ENCODE assay signal across 20 cellular contexts in the genomic region with DNA sequence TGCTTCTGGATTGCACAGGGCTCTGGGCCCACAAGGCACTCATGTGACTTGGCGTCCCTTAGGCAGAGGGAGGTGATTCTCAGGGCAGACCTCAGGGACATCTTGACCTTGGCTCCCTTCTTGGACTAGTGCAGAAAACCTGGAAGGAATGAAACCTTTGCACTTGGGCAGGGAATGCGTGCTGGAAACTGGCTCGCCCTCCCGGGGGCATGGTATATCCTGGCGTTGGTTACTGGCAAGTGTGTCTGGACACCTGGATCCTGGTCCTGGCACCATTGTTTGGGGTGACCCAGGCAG.
"Had no signal": no experiment of that assay in that cellular context is flagged by ENCODE, and none has a peak within 500 bp of the region (broad histone marks: within the 10 kb centered on the region; RNA-seq: fewer than 3 reads in every experiment).

No MANE protein-coding gene starts in this region.

- FAIRE-seq: colon, keratinocyte had no signal

- H3K27ac ChIP-seq: cardiac muscle cell, hepatocyte, right lobe of liver had no signal

- ATAC-seq: activated CD4-positive, CD25-positive, alpha-beta regulatory T cell treated with anti-CD3 and anti-CD28 coated beads, Interleukin-2, amount 50 U/mL, for 24 hours; naive thymus-derived CD8-positive, alpha-beta T cell; right lobe of liver; stimulated activated effector memory CD8-positive, alpha-beta T cell treated with anti-CD3 and anti-CD28 coated beads, Interleukin-12 subunit alpha, Interleukin-12 subunit beta, amount 100 ng/mL, for 72 hours; T-cell had no signal

- H3K4me3 ChIP-seq: adrenal gland, cardiac muscle cell, hepatocyte, left ventricle myocardium inferior, right lobe of liver had no signal

- H3K27me3 ChIP-seq: adrenal gland, cardiac muscle cell, hepatocyte, right lobe of liver had no signal

- H3K27ac Mint-ChIP-seq: activated naive CD4-positive, alpha-beta T cell treated with anti-CD3 and anti-CD28 coated beads, Interleukin-2, amount 50 U/mL, for 24 hours; T-cell; type B pancreatic cell had no signal

- H3K4me1 ChIP-seq: right lobe of liver had no signal

- H3K27me3 Mint-ChIP-seq: activated naive CD4-positive, alpha-beta T cell treated with anti-CD3 and anti-CD28 coated beads, Interleukin-2, amount 50 U/mL, for 24 hours; naive thymus-derived CD8-positive, alpha-beta T cell; progenitor cell of endocrine pancreas; T-cell; type B pancreatic cell had no signal

- H3K4me2 ChIP-seq: hepatocyte, SK-N-SH had no signal

- H3K9me3 Mint-ChIP-seq: activated naive CD4-positive, alpha-beta T cell treated with anti-CD3 and anti-CD28 coated beads, Interleukin-2, amount 50 U/mL, for 24 hours; naive thymus-derived CD8-positive, alpha-beta T cell; stimulated activated effector memory CD8-positive, alpha-beta T cell treated with anti-CD3 and anti-CD28 coated beads, Interleukin-12 subunit alpha, Interleukin-12 subunit beta, amount 100 ng/mL, for 72 hours; T-cell; type B pancreatic cell had no signal

- DNase-seq: activated CD4-positive, alpha-beta T cell treated with anti-CD3 and anti-CD28 coated beads, Interleukin-2, amount 50 U/mL, for 4 hours; activated T-cell treated with anti-CD3 and anti-CD28 coated beads for 4 hours; adrenal gland; left ventricle myocardium inferior; right lobe of liver; SK-N-SH; stimulated activated CD4-positive, alpha-beta T cell treated with anti-CD3 and anti-CD28 coated beads, Interleukin-12 subunit alpha, Interleukin-12 subunit beta, amount 100 ng/mL, for 4 hours; stimulated activated CD4-positive, alpha-beta T cell treated with anti-CD3 and anti-CD28 coated beads, Interleukin-2, amount 100 ng/mL, for 24 hours; T-cell; T-helper 9 cell had no signal

- H3K4me3 Mint-ChIP-seq: activated naive CD4-positive, alpha-beta T cell treated with anti-CD3 and anti-CD28 coated beads, Interleukin-2, amount 50 U/mL, for 24 hours; naive thymus-derived CD8-positive, alpha-beta T cell; T-cell; type B pancreatic cell had no signal

- H3K36me3 ChIP-seq: adrenal gland, cardiac muscle cell, left ventricle myocardium inferior, right lobe of liver had no signal

- H2AFZ ChIP-seq: hepatocyte had no signal

- H3K9ac ChIP-seq: SK-N-SH had no signal

- H3K9me3 ChIP-seq: adrenal gland, left ventricle myocardium inferior, right lobe of liver, SK-N-SH had no signal
